In the genomic region with DNA sequence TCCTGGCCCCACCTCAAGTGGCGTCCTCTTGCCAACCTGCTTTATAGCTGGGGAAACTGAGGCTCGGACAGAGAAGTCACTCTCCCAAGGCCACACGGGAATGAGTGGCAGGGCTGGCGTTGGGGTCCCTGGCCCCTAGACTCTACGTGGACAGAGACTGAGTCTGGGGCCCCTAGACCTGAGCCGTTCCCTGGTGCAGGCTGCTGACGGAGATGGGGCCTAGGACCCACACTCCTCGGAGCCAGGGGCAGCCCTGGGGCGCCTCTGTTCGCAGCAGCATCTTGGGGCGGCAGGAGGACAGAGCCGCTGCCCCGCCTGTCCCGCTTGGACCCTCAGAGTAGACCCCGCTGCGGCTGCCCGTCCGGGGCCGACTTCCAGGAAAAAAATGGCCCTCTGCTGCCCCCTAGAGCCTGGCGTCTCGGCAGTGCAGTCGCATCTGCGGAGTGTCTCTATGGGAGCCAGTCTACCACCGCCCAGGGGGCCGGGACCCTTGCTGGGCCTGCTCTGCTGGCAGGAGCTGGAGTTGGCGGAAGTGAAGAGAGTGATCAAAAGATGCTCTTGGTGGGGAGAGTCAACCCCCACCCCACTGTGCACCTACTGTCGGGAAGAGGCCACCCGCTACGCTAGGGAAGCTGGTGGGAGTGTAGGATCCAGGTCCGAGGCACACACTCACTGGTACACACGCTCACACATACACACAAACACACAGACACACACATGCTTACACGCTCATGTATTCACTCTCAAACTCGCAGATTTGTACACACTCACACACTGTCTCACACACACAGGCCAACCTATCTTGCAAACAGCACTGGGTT, we compare ENCODE assay signal across 8 cellular contexts.
DNase-seq lines count a peak whose midpoint lies in the region; ATAC-seq and TF ChIP-seq lines count a peak whose summit lies in the region.

No MANE protein-coding gene starts in this region.

- no peak for TF ChIP-seq POLR2A in breast epithelium (IDR thresholded peaks at IDR 0.05)

- H3K4me1 ChIP-seq in DND-41 (ENCODE audit: insufficient read depth, low read length) (no peaks in the 10 kb centered on the region), breast epithelium (no peaks in the 10 kb centered on the region)

- H3K36me3 ChIP-seq in DND-41 (ENCODE audit: insufficient read depth, low read length): no peaks in the 10 kb centered on the region
- H3K36me3 ChIP-seq in breast epithelium: no peaks in the 10 kb centered on the region

- no peaks in the 10 kb centered on the region for H4K20me1 ChIP-seq in DND-41 (ENCODE audit: insufficient read depth, low read length)

- DNase-seq in DND-41: peak; percentile 58
- no peak for DNase-seq in LNCaP clone FGC (ENCODE audit: low read depth)
- DNase-seq in activated CD4-positive, CD25-positive, alpha-beta regulatory T cell treated with anti-CD3 and anti-CD28 coated beads, Interleukin-2, amount 50 U/mL, for 16 hours (ENCODE audit: low read depth, low spot score): peak; percentile 17
- DNase-seq in breast epithelium (ENCODE audit: low spot score in 2 of 2): no peak
- DNase-seq in left kidney (ENCODE audit: low read depth, low spot score): peak; percentile 90
- DNase-seq in stimulated activated CD4-positive, alpha-beta T cell treated with anti-CD3 and anti-CD28 coated beads, TNF-alpha, amount 100 ng/mL, for 48 hours (ENCODE audit: low read depth in 3 of 3): peak; percentile 38 to 66 (median 38)
- no peak for DNase-seq in foreskin melanocyte

- H3K9me3 ChIP-seq in DND-41 (ENCODE audit: insufficient read depth, low read length, severe bottlenecking) (no peaks in the 10 kb centered on the region), breast epithelium (no peaks in the 10 kb centered on the region)

- H3K79me2 ChIP-seq in DND-41 (ENCODE audit: insufficient read depth, low read length): no peaks in the 10 kb centered on the region

- H2AFZ ChIP-seq in DND-41 (ENCODE audit: low read depth, low read length): no peak overlapping the region

- H3K27ac ChIP-seq in DND-41 (ENCODE audit: low read length) (no peak overlapping the region), breast epithelium (no peak overlapping the region)

- H3K27me3 ChIP-seq in DND-41 (ENCODE audit: insufficient read depth, low read length, poor library complexity) (no peaks in the 10 kb centered on the region), breast epithelium (peaks cover 0 to 6% of the 10 kb centered on the region in 2 donors)

- no peak overlapping the region for H3K9ac ChIP-seq in DND-41 (ENCODE audit: low read depth, low read length)

- H3K4me3 ChIP-seq in DND-41 (ENCODE audit: low read depth in 1 of 2, low read length in 2 of 2) (no peak overlapping the region), LNCaP clone FGC (ENCODE audit: low read depth, low read length) (no peak overlapping the region), breast epithelium (peak overlapping the region in 1 of 3 donors; percentile 35)

- peak; percentile 80 for ATAC-seq in DND-41 (ENCODE audit: insufficient read depth, low read depth)
- ATAC-seq in GM21381 (IDR thresholded peaks at IDR 0.05; ENCODE audit: unreplicated experiment): no peak

- TF ChIP-seq CTCF in DND-41 (IDR thresholded peaks at IDR 0.05; ENCODE audit: borderline replicate concordance, extremely low read depth, low read length, poor library complexity, severe bottlenecking): peak; percentile 76
- peak; percentile 91 for TF ChIP-seq CTCF in LNCaP clone FGC (IDR thresholded peaks at IDR 0.05; ENCODE audit: control insufficient read depth, extremely low read depth, insufficient read depth)
- TF ChIP-seq CTCF in breast epithelium (IDR thresholded peaks at IDR 0.05): peak; percentile 59 to 70 (median 63)

- H3K4me2 ChIP-seq in DND-41 (ENCODE audit: insufficient read depth, low read length): no peak overlapping the region

- intact Hi-C loops in breast epithelium (cut with DNase I; ENCODE audit: low total_unique reads): no loop called here

Comparison
In these comparisons a context has a peak if more than half of its experiments do, and no peak if none do; other contexts are left out.
1. DNase-seq: peak in DND-41 (single experiment), activated CD4-positive, CD25-positive, alpha-beta regulatory T cell treated with anti-CD3 and anti-CD28 coated beads, Interleukin-2, amount 50 U/mL, for 16 hours (single experiment), left kidney (single experiment) and stimulated activated CD4-positive, alpha-beta T cell treated with anti-CD3 and anti-CD28 coated beads, TNF-alpha, amount 100 ng/mL, for 48 hours (3 of 3); none in LNCaP clone FGC (single experiment), breast epithelium (0 of 2) and foreskin melanocyte (single experiment).
2. Peak in every context shown above with its lines, with median percentiles within 50 percentile points of each other: CTCF ChIP-seq.